1 cellular context compared by ENCODE assay signal in genomic region chr17:27600471-27600870, GRCh38.
TF ChIP-seq lines count a peak whose summit lies in the region.

No MANE protein-coding gene starts in this region.

TF ChIP-seq in HepG2, 621 proteins besides CTCF, POLR2A, EP300 and RAD21:
- TF ChIP-seq CEBPB (IDR thresholded peaks at IDR 0.05; ENCODE audit: borderline replicate concordance, low read depth, low read length) (no peak), ZNF180 (CRISPR knock-in tag; IDR thresholded peaks at IDR 0.05; ENCODE audit: borderline replicate concordance, low read depth) (no peak), NFIB (CRISPR knock-in tag; IDR thresholded peaks at IDR 0.05; ENCODE audit: borderline replicate concordance) (no peak), ZMAT3 (CRISPR knock-in tag; conservative IDR thresholded peaks at IDR 0.05) (no peak), KDM2A (CRISPR knock-in tag; IDR thresholded peaks at IDR 0.05; ENCODE audit: borderline replicate concordance, low read depth) (no peak), DR1 (CRISPR knock-in tag; IDR thresholded peaks at IDR 0.05) (no peak), ZNF567 (CRISPR knock-in tag; IDR thresholded peaks at IDR 0.05; ENCODE audit: borderline replicate concordance) (no peak), NFYB (CRISPR knock-in tag; IDR thresholded peaks at IDR 0.05) (no peak), ZNF263 (CRISPR knock-in tag; IDR thresholded peaks at IDR 0.05) (no peak), MAF1 (CRISPR knock-in tag; IDR thresholded peaks at IDR 0.05; ENCODE audit: borderline replicate concordance) (no peak), ZSCAN9 (CRISPR knock-in tag; IDR thresholded peaks at IDR 0.05; ENCODE audit: borderline replicate concordance) (no peak), PRDM4 (CRISPR knock-in tag; IDR thresholded peaks at IDR 0.05; ENCODE audit: borderline replicate concordance) (no peak), ZNF777 (CRISPR knock-in tag; IDR thresholded peaks at IDR 0.05) (no peak), ATM (IDR thresholded peaks at IDR 0.05; ENCODE audit: borderline replicate concordance) (no peak)
- TF ChIP-seq, protein P1, sequence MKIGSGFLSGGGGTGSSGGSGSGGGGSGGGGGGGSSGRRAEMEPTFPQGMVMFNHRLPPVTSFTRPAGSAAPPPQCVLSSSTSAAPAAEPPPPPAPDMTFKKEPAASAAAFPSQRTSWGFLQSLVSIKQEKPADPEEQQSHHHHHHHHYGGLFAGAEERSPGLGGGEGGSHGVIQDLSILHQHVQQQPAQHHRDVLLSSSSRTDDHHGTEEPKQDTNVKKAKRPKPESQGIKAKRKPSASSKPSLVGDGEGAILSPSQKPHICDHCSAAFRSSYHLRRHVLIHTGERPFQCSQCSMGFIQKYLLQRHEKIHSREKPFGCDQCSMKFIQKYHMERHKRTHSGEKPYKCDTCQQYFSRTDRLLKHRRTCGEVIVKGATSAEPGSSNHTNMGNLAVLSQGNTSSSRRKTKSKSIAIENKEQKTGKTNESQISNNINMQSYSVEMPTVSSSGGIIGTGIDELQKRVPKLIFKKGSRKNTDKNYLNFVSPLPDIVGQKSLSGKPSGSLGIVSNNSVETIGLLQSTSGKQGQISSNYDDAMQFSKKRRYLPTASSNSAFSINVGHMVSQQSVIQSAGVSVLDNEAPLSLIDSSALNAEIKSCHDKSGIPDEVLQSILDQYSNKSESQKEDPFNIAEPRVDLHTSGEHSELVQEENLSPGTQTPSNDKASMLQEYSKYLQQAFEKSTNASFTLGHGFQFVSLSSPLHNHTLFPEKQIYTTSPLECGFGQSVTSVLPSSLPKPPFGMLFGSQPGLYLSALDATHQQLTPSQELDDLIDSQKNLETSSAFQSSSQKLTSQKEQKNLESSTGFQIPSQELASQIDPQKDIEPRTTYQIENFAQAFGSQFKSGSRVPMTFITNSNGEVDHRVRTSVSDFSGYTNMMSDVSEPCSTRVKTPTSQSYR (CRISPR knock-in tag; IDR thresholded peaks at IDR 0.05; ENCODE audit: borderline replicate concordance), result no peak
- TF ChIP-seq, protein P2, sequence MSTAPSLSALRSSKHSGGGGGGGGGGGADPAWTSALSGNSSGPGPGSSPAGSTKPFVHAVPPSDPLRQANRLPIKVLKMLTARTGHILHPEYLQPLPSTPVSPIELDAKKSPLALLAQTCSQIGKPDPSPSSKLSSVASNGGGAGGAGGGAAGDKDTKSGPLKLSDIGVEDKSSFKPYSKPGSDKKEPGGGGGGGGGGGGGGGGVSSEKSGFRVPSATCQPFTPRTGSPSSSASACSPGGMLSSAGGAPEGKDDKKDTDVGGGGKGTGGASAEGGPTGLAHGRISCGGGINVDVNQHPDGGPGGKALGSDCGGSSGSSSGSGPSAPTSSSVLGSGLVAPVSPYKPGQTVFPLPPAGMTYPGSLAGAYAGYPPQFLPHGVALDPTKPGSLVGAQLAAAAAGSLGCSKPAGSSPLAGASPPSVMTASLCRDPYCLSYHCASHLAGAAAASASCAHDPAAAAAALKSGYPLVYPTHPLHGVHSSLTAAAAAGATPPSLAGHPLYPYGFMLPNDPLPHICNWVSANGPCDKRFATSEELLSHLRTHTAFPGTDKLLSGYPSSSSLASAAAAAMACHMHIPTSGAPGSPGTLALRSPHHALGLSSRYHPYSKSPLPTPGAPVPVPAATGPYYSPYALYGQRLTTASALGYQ (CRISPR knock-in tag; IDR thresholded peaks at IDR 0.05), result no peak
- TF ChIP-seq, protein P3, sequence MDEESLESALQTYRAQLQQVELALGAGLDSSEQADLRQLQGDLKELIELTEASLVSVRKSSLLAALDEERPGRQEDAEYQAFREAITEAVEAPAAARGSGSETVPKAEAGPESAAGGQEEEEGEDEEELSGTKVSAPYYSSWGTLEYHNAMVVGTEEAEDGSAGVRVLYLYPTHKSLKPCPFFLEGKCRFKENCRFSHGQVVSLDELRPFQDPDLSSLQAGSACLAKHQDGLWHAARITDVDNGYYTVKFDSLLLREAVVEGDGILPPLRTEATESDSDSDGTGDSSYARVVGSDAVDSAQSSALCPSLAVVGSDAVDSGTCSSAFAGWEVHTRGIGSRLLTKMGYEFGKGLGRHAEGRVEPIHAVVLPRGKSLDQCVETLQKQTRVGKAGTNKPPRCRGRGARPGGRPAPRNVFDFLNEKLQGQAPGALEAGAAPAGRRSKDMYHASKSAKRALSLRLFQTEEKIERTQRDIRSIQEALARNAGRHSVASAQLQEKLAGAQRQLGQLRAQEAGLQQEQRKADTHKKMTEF (CRISPR knock-in tag; IDR thresholded peaks at IDR 0.05), result no peak
